11 cellular contexts compared by ENCODE assay signal in genomic region chr1:109250454-109251276, GRCh38. TPM values are rescaled to one million over a fixed set of nuclear protein-coding genes. Genes with fewer than 3 reads are reported as not detected.
DNase-seq lines count a peak whose midpoint lies in the region; ATAC-seq, FAIRE-seq and TF ChIP-seq lines count a peak whose summit lies in the region.
"Had no signal": no experiment of that assay in that cellular context is flagged by ENCODE, and none has a peak within 500 bp of the region (broad histone marks: within the 10 kb centered on the region; RNA-seq: fewer than 3 reads in every experiment).

No MANE protein-coding gene starts in this region.

- H3K4me3 ChIP-seq in K562 (peak overlapping the region; percentile 54; the same call in 1 of the 2 replicates), lower lobe of right lung (peak overlapping the region; percentile 59), tibial artery (peak overlapping the region; percentile 56 to 80)

- H3K4me2 ChIP-seq in K562 (ENCODE audit: insufficient read depth, low read length) = peak overlapping the region; percentile 51

- H3K27ac Mint-ChIP-seq in activated naive CD4-positive, alpha-beta T cell treated with anti-CD3 and anti-CD28 coated beads for 36 hours = no peak overlapping the region

- FAIRE-seq in K562 (lab: Jason Lieb, UNC) = no peak

- H3K27me3 ChIP-seq in K562 (ENCODE audit: control insufficient read depth in 2 of 2, insufficient read depth in 2 of 2, low read length in 2 of 2) = no peaks in the 10 kb centered on the region
- H3K27me3 ChIP-seq in lower lobe of right lung (ENCODE audit: low read depth) = peaks cover 6% of the 10 kb centered on the region
- H3K27me3 ChIP-seq in tibial artery = peaks cover 0 to 5% of the 10 kb centered on the region in 2 donors
- H3K27me3 ChIP-seq: adrenal gland had no signal

- CTCF ChIA-PET in activated naive CD4-positive, alpha-beta T cell treated with anti-CD3 and anti-CD28 coated beads for 36 hours (lab: Charles Lee) = interaction anchor here (0.5 to 2.0 kb wide), 4 partner anchors 12 to 296 kb away, joined by 3 to 5 read pairs (median 3); no protein-coding TSS in a partner anchor
- CTCF ChIA-PET in K562 (lab: Yijun Ruan, JAX; ENCODE audit: low intra/inter-chr PET ratio) = no interaction called here

- H3K4me1 ChIP-seq in K562 (replicated peaks in 1 of 2; ENCODE audit: control insufficient read depth in 2 of 2, insufficient read depth in 2 of 2, low read length in 2 of 2) (peaks cover 35 to 69% of the 10 kb centered on the region in 2 experiments), lower lobe of right lung (peaks cover 31% of the 10 kb centered on the region), tibial artery (peaks cover 0 to 43% (median 32%) of the 10 kb centered on the region in 4 donors)

- H3K4me3 Mint-ChIP-seq in activated naive CD4-positive, alpha-beta T cell treated with anti-CD3 and anti-CD28 coated beads for 36 hours = peak overlapping the region; percentile 36

- TF ChIP-seq CTCF in K562 (IDR thresholded peaks at IDR 0.05 in 2 of 3, conservative IDR thresholded peaks at IDR 0.05 in 1 of 3; ENCODE audit: insufficient read depth in 2 of 3, low read depth in 1 of 3, low read length in 3 of 3) (no peak), lower lobe of right lung (IDR thresholded peaks at IDR 0.05) (no peak), tibial artery (IDR thresholded peaks at IDR 0.05) (no peak)

- ATAC-seq in K562 (no peak), lower lobe of right lung (no peak), HG02870 (IDR thresholded peaks at IDR 0.05; ENCODE audit: unreplicated experiment) (no peak)

- H3K9me1 ChIP-seq in K562 (ENCODE audit: control insufficient read depth, insufficient read depth, low read length) = peaks cover 4% of the 10 kb centered on the region

- in situ Hi-C loops in K562 (cut with MboI) = no loop called here

- H3K9me3 Mint-ChIP-seq in activated naive CD4-positive, alpha-beta T cell treated with anti-CD3 and anti-CD28 coated beads for 36 hours = no peaks in the 10 kb centered on the region

- 88% methylated on average over 32 of the region's 33 CpGs for WGBS in K562 (ENCODE audit: insufficient coverage, low coverage, missing lambda C conversion rate)

- peak overlapping the region; percentile 38 to 92; a peak in 3 of 4 replicates for H3K9ac ChIP-seq in K562 (ENCODE audit: insufficient read depth in 1 of 2, low read depth in 2 of 2, low read length in 2 of 2)

- peaks cover 28% of the 10 kb centered on the region for H3K79me2 ChIP-seq in K562 (ENCODE audit: control insufficient read depth, insufficient read depth, low read length)

- H3K27me3 Mint-ChIP-seq in activated naive CD4-positive, alpha-beta T cell treated with anti-CD3 and anti-CD28 coated beads for 36 hours (ENCODE audit: low read depth) = no peaks in the 10 kb centered on the region

- TF ChIP-seq POLR2A in K562 (conservative IDR thresholded peaks at IDR 0.05) = no peak

- no peaks in the 10 kb centered on the region for H4K20me1 ChIP-seq in K562 (replicated peaks; ENCODE audit: control insufficient read depth, insufficient read depth, low read length)

- no peak for DNase-seq in activated naive CD4-positive, alpha-beta T cell treated with anti-CD3 and anti-CD28 coated beads for 36 hours
- DNase-seq in activated naive CD4-positive, alpha-beta T cell treated with Interleukin-2 at 50 U/mL for 16 hours = no peak
- DNase-seq in K562 (ENCODE audit: extremely low read depth in 1 of 4, low spot score in 3 of 4) (no peak), lower lobe of right lung (no peak), tibial artery (no peak), DMS79 (lab: John Stamatoyannopoulos, UW) (no peak), EL (no peak)
- DNase-seq: KG1, SHP77 treated with DMSO at 0.1 percent for 48 hours had no signal

- no peak for TF ChIP-seq EP300 in K562 (IDR thresholded peaks at IDR 0.05; ENCODE audit: low read length)

- intact Hi-C loops in activated naive CD4-positive, alpha-beta T cell treated with anti-CD3 and anti-CD28 coated beads for 36 hours (cut with micrococcal nuclease) = no loop called here
- intact Hi-C loops in K562 (cut with micrococcal nuclease) = no loop called here
- intact Hi-C loops in lower lobe of right lung (cut with DNase I) = no loop called here
- intact Hi-C loops in tibial artery (cut with DNase I; ENCODE audit: low total_unique reads) = no loop called here

- H3K9me3 ChIP-seq in K562 (replicated peaks; ENCODE audit: control insufficient read depth, insufficient read depth, low read depth, low read length) = no peaks in the 10 kb centered on the region
- no peaks in the 10 kb centered on the region for H3K9me3 ChIP-seq in lower lobe of right lung
- no peaks in the 10 kb centered on the region for H3K9me3 ChIP-seq in tibial artery
- H3K9me3 ChIP-seq: adrenal gland had no signal

- POLR2A ChIA-PET in K562 (lab: Yijun Ruan, JAX) = interaction anchor here (1.2 to 3.2 kb wide), 3 partner anchors 10 to 47 kb away, joined by 3 to 24 read pairs (median 8); no protein-coding TSS in a partner anchor

- H3K36me3 ChIP-seq in K562 (ENCODE audit: control insufficient read depth, insufficient read depth, low read length) (peaks cover 6% of the 10 kb centered on the region; the same call in 1 of the 3 replicates), lower lobe of right lung (no peaks in the 10 kb centered on the region), tibial artery (no peaks in the 10 kb centered on the region)
- H3K36me3 ChIP-seq: adrenal gland had no signal

- no peak overlapping the region for H3K27ac ChIP-seq in K562 (ENCODE audit: extremely low read depth, low read depth, low read length)
- H3K27ac ChIP-seq in lower lobe of right lung = no peak overlapping the region
- no peak overlapping the region for H3K27ac ChIP-seq in tibial artery
- H3K27ac ChIP-seq: adrenal gland had no signal

- peaks cover 5% of the 10 kb centered on the region for H3K4me1 Mint-ChIP-seq in activated naive CD4-positive, alpha-beta T cell treated with anti-CD3 and anti-CD28 coated beads for 36 hours (ENCODE audit: low read depth)

- no peak for TF ChIP-seq RAD21 in K562 (CRISPR knock-in tag; conservative IDR thresholded peaks at IDR 0.05 in 1 of 2, IDR thresholded peaks at IDR 0.05 in 1 of 2)

- no TSS peak for BruUV-seq in K562 (replicated peaks; lab: Mats Ljungman, UMichigan)

- no peaks in the 10 kb centered on the region for H3K36me3 Mint-ChIP-seq in activated naive CD4-positive, alpha-beta T cell treated with anti-CD3 and anti-CD28 coated beads for 36 hours (ENCODE audit: low read depth)

- H2AFZ ChIP-seq in K562 (ENCODE audit: low read depth, low read length) = no peak overlapping the region

RNA-seq across cellular contexts. Expression of gene CELSR2, which starts 1.3 kb away (rescaled TPM):
- total RNA-seq in activated naive CD4-positive, alpha-beta T cell treated with anti-CD3 and anti-CD28 coated beads for 36 hours = 1 to 10 TPM; 1.1 to 1.2 TPM
- 44.8 and 129 TPM in 2 replicates for total RNA-seq in K562 (2011; cell fraction: chromatin; rRNA removed; ENCODE audit: low replicate concordance)
- 69.9 and 80.7 TPM in 2 replicates for total RNA-seq in K562 (2011; cell fraction: nucleolus; rRNA removed)
- 57.7 and 69.2 TPM in 2 replicates for total RNA-seq in K562 (2011; cell fraction: nucleoplasm; rRNA removed)
- total RNA-seq in K562 (2014; rRNA removed) = 4.1 and 5.9 TPM in 2 replicates
- total RNA-seq in K562 (2014; rRNA removed; fragmentation: Illumina TruSeq; extraction: Trizol) = 2.7 and 3.0 TPM in 2 replicates
- 4.2 and 5.0 TPM in 2 replicates for total RNA-seq in K562 (2015; rRNA removed; fragmentation: Illumina TruSeq; extraction: Trizol)
- 19.1 and 21.9 TPM in 2 replicates for total RNA-seq in K562 (2021)
- 7.2 and 8.2 TPM in 2 replicates for polyA plus RNA-seq in K562 (2011; rRNA removed)
- 8.3 and 12.6 TPM in 2 replicates for polyA plus RNA-seq in K562 (2011; cell fraction: cytosol; rRNA removed)
- polyA plus RNA-seq in K562 (2011; cell fraction: nucleus; rRNA removed) = 38.5 and 63.5 TPM in 2 replicates
- 15.6 and 17.8 TPM in 2 replicates for polyA plus RNA-seq in K562 (2012)
- 14.1 and 15.3 TPM in 2 replicates for polyA plus RNA-seq in K562 (2014; fragmentation: Illumina TruSeq; extraction: Trizol)
- polyA plus RNA-seq in K562 (2014; fragmentation: Nextera tagmentation; extraction: Ambion mirVana) = under 1 TPM; 0.31 to 0.86 TPM
- 9.0 and 10.2 TPM in 2 replicates for polyA plus RNA-seq in K562 (2014; rRNA removed)
- 14.3 and 24.2 TPM in 2 replicates for polyA minus RNA-seq in K562 (2011; rRNA and poly(A)+ RNA removed)
- 23.8 and 25.3 TPM in 2 replicates for polyA minus RNA-seq in K562 (2011; cell fraction: cytosol; rRNA and poly(A)+ RNA removed)
- polyA minus RNA-seq in K562 (2011; cell fraction: nucleus; rRNA and poly(A)+ RNA removed) = 31.9 and 33.1 TPM in 2 replicates
- total RNA-seq in lower lobe of right lung = 7.2 TPM

RNA-seq across cellular contexts. Expression of gene PSRC1, which starts 32.3 kb away (rescaled TPM):
- total RNA-seq in activated naive CD4-positive, alpha-beta T cell treated with anti-CD3 and anti-CD28 coated beads for 36 hours = 10 to 100 TPM; 19.3 to 21.5 TPM
- total RNA-seq in K562 (2011; cell fraction: chromatin; rRNA removed; ENCODE audit: low replicate concordance) = 69.7 and 109 TPM in 2 replicates
- 85.4 and 86.3 TPM in 2 replicates for total RNA-seq in K562 (2011; cell fraction: nucleolus; rRNA removed)
- 66.2 and 83.3 TPM in 2 replicates for total RNA-seq in K562 (2011; cell fraction: nucleoplasm; rRNA removed)
- 52.2 and 64.0 TPM in 2 replicates for total RNA-seq in K562 (2014; rRNA removed)
- total RNA-seq in K562 (2014; rRNA removed; fragmentation: Illumina TruSeq; extraction: Trizol) = 27.9 and 28.7 TPM in 2 replicates
- 34.7 and 37.0 TPM in 2 replicates for total RNA-seq in K562 (2015; rRNA removed; fragmentation: Illumina TruSeq; extraction: Trizol)
- 51.8 and 55.4 TPM in 2 replicates for total RNA-seq in K562 (2021)
- 39.3 and 59.5 TPM in 2 replicates for polyA plus RNA-seq in K562 (2011; rRNA removed)
- polyA plus RNA-seq in K562 (2011; cell fraction: cytosol; rRNA removed) = 40.2 and 44.2 TPM in 2 replicates
- 225 and 272 TPM in 2 replicates for polyA plus RNA-seq in K562 (2011; cell fraction: nucleus; rRNA removed)
- 43.7 and 45.1 TPM in 2 replicates for polyA plus RNA-seq in K562 (2012)
- polyA plus RNA-seq in K562 (2014; fragmentation: Illumina TruSeq; extraction: Trizol) = 41.8 and 49.7 TPM in 2 replicates
- 1 to 10 TPM; 6.5 to 7.9 TPM for polyA plus RNA-seq in K562 (2014; fragmentation: Nextera tagmentation; extraction: Ambion mirVana)
- 56.1 and 65.2 TPM in 2 replicates for polyA plus RNA-seq in K562 (2014; rRNA removed)
- 16.7 and 17.2 TPM in 2 replicates for polyA minus RNA-seq in K562 (2011; rRNA and poly(A)+ RNA removed)
- polyA minus RNA-seq in K562 (2011; cell fraction: cytosol; rRNA and poly(A)+ RNA removed) = 15.9 and 17.8 TPM in 2 replicates
- polyA minus RNA-seq in K562 (2011; cell fraction: nucleus; rRNA and poly(A)+ RNA removed) = 23.6 and 43.5 TPM in 2 replicates
- 4.2 TPM for total RNA-seq in lower lobe of right lung

RNA-seq across cellular contexts. Expression of gene SARS1, which starts 36.9 kb away (rescaled TPM):
- total RNA-seq in activated naive CD4-positive, alpha-beta T cell treated with anti-CD3 and anti-CD28 coated beads for 36 hours = 100 to 1,000 TPM; 363 TPM
- total RNA-seq in K562 (2011; cell fraction: chromatin; rRNA removed; ENCODE audit: low replicate concordance) = 340 and 395 TPM in 2 replicates
- 195 and 209 TPM in 2 replicates for total RNA-seq in K562 (2011; cell fraction: nucleolus; rRNA removed)
- 265 and 293 TPM in 2 replicates for total RNA-seq in K562 (2011; cell fraction: nucleoplasm; rRNA removed)
- 254 and 257 TPM in 2 replicates for total RNA-seq in K562 (2014; rRNA removed)
- total RNA-seq in K562 (2014; rRNA removed; fragmentation: Illumina TruSeq; extraction: Trizol) = 273 and 284 TPM in 2 replicates
- total RNA-seq in K562 (2015; rRNA removed; fragmentation: Illumina TruSeq; extraction: Trizol) = 211 and 221 TPM in 2 replicates
- 232 and 246 TPM in 2 replicates for total RNA-seq in K562 (2021)
- polyA plus RNA-seq in K562 (2011; rRNA removed) = 221 and 230 TPM in 2 replicates
- 149 and 217 TPM in 2 replicates for polyA plus RNA-seq in K562 (2011; cell fraction: cytosol; rRNA removed)
- polyA plus RNA-seq in K562 (2011; cell fraction: nucleus; rRNA removed) = 232 and 336 TPM in 2 replicates
- 195 and 518 TPM in 2 replicates for polyA plus RNA-seq in K562 (2012)
- 293 and 317 TPM in 2 replicates for polyA plus RNA-seq in K562 (2014; fragmentation: Illumina TruSeq; extraction: Trizol)
- polyA plus RNA-seq in K562 (2014; fragmentation: Nextera tagmentation; extraction: Ambion mirVana) = 100 to 1,000 TPM; 336 to 623 TPM
- 235 and 240 TPM in 2 replicates for polyA plus RNA-seq in K562 (2014; rRNA removed)
- 227 and 242 TPM in 2 replicates for polyA minus RNA-seq in K562 (2011; rRNA and poly(A)+ RNA removed)
- polyA minus RNA-seq in K562 (2011; cell fraction: cytosol; rRNA and poly(A)+ RNA removed) = 87.5 and 101 TPM in 2 replicates
- polyA minus RNA-seq in K562 (2011; cell fraction: nucleus; rRNA and poly(A)+ RNA removed) = 92.1 and 168 TPM in 2 replicates
- 188 TPM for total RNA-seq in lower lobe of right lung

RNA-seq across cellular contexts. Expression of gene MYBPHL, which starts 56.1 kb away (rescaled TPM):
- total RNA-seq in activated naive CD4-positive, alpha-beta T cell treated with anti-CD3 and anti-CD28 coated beads for 36 hours = not detected
- total RNA-seq in K562 (2011; cell fraction: chromatin; rRNA removed; ENCODE audit: low replicate concordance) = 1.2 and 1.7 TPM in 2 replicates
- total RNA-seq in K562 (2011; cell fraction: nucleolus; rRNA removed) = 1.2 TPM in 2 replicates
- 1.5 TPM in 1 of 2 replicates, not detected in the other for total RNA-seq in K562 (2011; cell fraction: nucleoplasm; rRNA removed)
- total RNA-seq in K562 (2014; rRNA removed) (0.49 and 0.50 TPM in 2 replicates), K562 (2014; rRNA removed; fragmentation: Illumina TruSeq; extraction: Trizol) (0.33 and 0.57 TPM in 2 replicates), K562 (2015; rRNA removed; fragmentation: Illumina TruSeq; extraction: Trizol) (0.15 and 0.22 TPM in 2 replicates), K562 (2021) (0.34 and 0.66 TPM in 2 replicates), lower lobe of right lung (2.8 TPM)
- polyA plus RNA-seq in K562 (2011; rRNA removed) (0.60 and 1.9 TPM in 2 replicates), K562 (2014; fragmentation: Illumina TruSeq; extraction: Trizol) (0.22 and 0.36 TPM in 2 replicates), K562 (2014; fragmentation: Nextera tagmentation; extraction: Ambion mirVana) (under 1 TPM; 0.20 TPM), K562 (2014; rRNA removed) (0.08 and 0.45 TPM in 2 replicates)
- 0.52 and 2.6 TPM in 2 replicates for polyA plus RNA-seq in K562 (2011; cell fraction: cytosol; rRNA removed)
- 0.73 and 4.1 TPM in 2 replicates for polyA plus RNA-seq in K562 (2011; cell fraction: nucleus; rRNA removed)
- polyA plus RNA-seq in K562 (2012) = 0.08 and 0.36 TPM in 2 replicates
- polyA minus RNA-seq in K562 (2011; rRNA and poly(A)+ RNA removed) = 0.42 and 0.74 TPM in 2 replicates
- polyA minus RNA-seq in K562 (2011; cell fraction: cytosol; rRNA and poly(A)+ RNA removed) = 0.57 TPM in 1 of 2 replicates, not detected in the other
- polyA minus RNA-seq in K562 (2011; cell fraction: nucleus; rRNA and poly(A)+ RNA removed) = 0.56 and 0.67 TPM in 2 replicates
